18 cellular contexts compared by ENCODE assay signal in genomic region chrX:24380273-24381036, GRCh38. TPM values are rescaled to one million over a fixed set of nuclear protein-coding genes. Genes with fewer than 3 reads are reported as not detected.
DNase-seq lines count a peak whose midpoint lies in the region; ATAC-seq and TF ChIP-seq lines count a peak whose summit lies in the region.
"Had no signal": no experiment of that assay in that cellular context is flagged by ENCODE, and none has a peak within 500 bp of the region (broad histone marks: within the 10 kb centered on the region; RNA-seq: fewer than 3 reads in every experiment).

No MANE protein-coding gene starts in this region.

- intact Hi-C loops in left cardiac atrium (cut with DNase I) = no loop called here

- no peaks in the 10 kb centered on the region for H3K27me3 ChIP-seq in BE2C

- TF ChIP-seq CTCF in BE2C (IDR thresholded peaks at IDR 0.05; ENCODE audit: low read depth, low read length) = no peak

- no peaks in the 10 kb centered on the region for H3K36me3 ChIP-seq in BE2C
- H3K36me3 ChIP-seq: BLaER1 treated with 17β-estradiol and CSF1 and Interleukin-3, amounts not matched to agents 10 nM and 100 nM had no signal

- ATAC-seq in left cardiac atrium = peak; percentile 46 to 63
- ATAC-seq in GM19324 (IDR thresholded peaks at IDR 0.05; ENCODE audit: low FRiP score, unreplicated experiment) = no peak
- ATAC-seq: PC-3 had no signal

- H3K9me3 ChIP-seq in BE2C = no peaks in the 10 kb centered on the region

- no peak overlapping the region for H3K4me3 ChIP-seq in BE2C (ENCODE audit: low read depth, low read length)
- H3K4me3 ChIP-seq: BLaER1 treated with 17β-estradiol and CSF1 and Interleukin-3, amounts not matched to agents 10 nM and 100 nM had no signal

- H3K4me1 ChIP-seq in BE2C = no peaks in the 10 kb centered on the region
- H3K4me1 ChIP-seq: BLaER1 treated with 17β-estradiol and CSF1 and Interleukin-3, amounts not matched to agents 10 nM and 100 nM had no signal

- DNase-seq in DMS53 (lab: John Stamatoyannopoulos, UW) (peak; percentile 22), DMS53 treated with DMSO at 0.1 percent for 48 hours (lab: John Stamatoyannopoulos, UW; ENCODE audit: unreplicated experiment) (no peak), DMS153 treated with DMSO at 0.1 percent for 48 hours (lab: John Stamatoyannopoulos, UW; ENCODE audit: unreplicated experiment) (peak; percentile 6), NCI-H1105 (lab: John Stamatoyannopoulos, UW) (peak; percentile 1), left cardiac atrium (no peak), BE2C (no peak)
- no peak for DNase-seq in stimulated activated CD4-positive, alpha-beta T cell treated with anti-CD3 and anti-CD28 coated beads, Interleukin-15, amount 100 ng/mL, for 24 hours
- DNase-seq: 8988T; CD8-positive, alpha-beta memory T cell; MV-4-11; NCI-H1694 treated with DMSO at 0.1 percent for 48 hours; NCI-H2107; NCI-H526 treated with DMSO at 0.1 percent for 48 hours; PC-3; SW 1271 had no signal

RNA-seq across cellular contexts. Expression of gene SUPT20HL1, which starts 20.0 kb away (rescaled TPM):
- total RNA-seq in left cardiac atrium = not detected
- not detected for polyA plus RNA-seq in BE2C (2012; ENCODE audit: insufficient read depth, insufficient read length, low read depth)
- total RNA-seq: CD8-positive, alpha-beta memory T cell; PC-3; SK-MEL-5 had no signal

Comparison
In these comparisons a context has a peak if more than half of its experiments do, and no peak if none do; other contexts are left out.
1. DNase-seq: peak in DMS53 (single experiment), DMS153 treated with DMSO at 0.1 percent for 48 hours (single experiment) and NCI-H1105 (single experiment); none in DMS53 treated with DMSO at 0.1 percent for 48 hours (single experiment), left cardiac atrium (single experiment), stimulated activated CD4-positive, alpha-beta T cell treated with anti-CD3 and anti-CD28 coated beads, Interleukin-15, amount 100 ng/mL, for 24 hours (single experiment) and BE2C (single experiment).